In genomic region chr5:132215329-132215728, GRCh38 we compare ENCODE assay signal across 1 cellular context.
TF ChIP-seq lines count a peak whose summit lies in the region.

No MANE protein-coding gene starts in this region.

TF ChIP-seq in K562, 482 proteins besides CTCF, POLR2A, EP300 and RAD21 (continued from another document):
- TF ChIP-seq CHD7 (IDR thresholded peaks at IDR 0.05; ENCODE audit: low read depth, low read length) (no peak), SMAD3 (CRISPR knock-in tag; conservative IDR thresholded peaks at IDR 0.05) (no peak), STAT6 (CRISPR knock-in tag; IDR thresholded peaks at IDR 0.05) (no peak), TGIF2 (CRISPR knock-in tag; IDR thresholded peaks at IDR 0.05) (no peak), MYC (IDR thresholded peaks at IDR 0.05; ENCODE audit: low read depth, low read length) (no peak), MYC (CRISPR knock-in tag; IDR thresholded peaks at IDR 0.05; ENCODE audit: borderline replicate concordance, low read depth) (no peak), SRSF7 (optimal IDR thresholded peaks at IDR 0.05; ENCODE audit: low read depth, low read length) (no peak), BRF1 (IDR thresholded peaks at IDR 0.05; ENCODE audit: borderline replicate concordance, extremely low read depth, insufficient read length) (no peak), MLX (CRISPR knock-in tag; conservative IDR thresholded peaks at IDR 0.05) (no peak), POLR2B (IDR thresholded peaks at IDR 0.05; ENCODE audit: low read depth, partially characterized antibody) (no peak), ASH1L (IDR thresholded peaks at IDR 0.05; ENCODE audit: borderline replicate concordance, low read depth, partially characterized antibody) (no peak), ZBTB34 (CRISPR knock-in tag; IDR thresholded peaks at IDR 0.05) (no peak), HDAC2 (IDR thresholded peaks at IDR 0.05) (no peak), KAT2B (IDR thresholded peaks at IDR 0.05; ENCODE audit: low read depth, low read length) (no peak), ESRRB (CRISPR knock-in tag; IDR thresholded peaks at IDR 0.05; ENCODE audit: borderline replicate concordance) (no peak), RBM17 (IDR thresholded peaks at IDR 0.05; ENCODE audit: borderline replicate concordance, low read depth, low read length) (no peak), ZNF830 (CRISPR knock-in tag; IDR thresholded peaks at IDR 0.05) (no peak), ARID3A (IDR thresholded peaks at IDR 0.05; ENCODE audit: borderline replicate concordance, low read depth, low read length) (no peak), ZNF764 (CRISPR knock-in tag; IDR thresholded peaks at IDR 0.05; ENCODE audit: low read depth) (no peak)
